In genomic region chr21:44949161-44950015, GRCh38 we compare ENCODE assay signal across 8 cellular contexts.
DNase-seq lines count a peak whose midpoint lies in the region; ATAC-seq and TF ChIP-seq lines count a peak whose summit lies in the region.

No MANE protein-coding gene starts in this region.

- DNase-seq in NCI-H524 (lab: John Stamatoyannopoulos, UW) (peak; percentile 20 to 64), NCI-H524 treated with DMSO at 0.1 percent for 48 hours (lab: John Stamatoyannopoulos, UW) (no peak), LNCaP clone FGC (ENCODE audit: low read depth) (peak; percentile 40), cardiac fibroblast (ENCODE audit: low read depth in 2 of 2) (peak; percentile 79 to 82), kidney glomerular epithelial cell (lab: John Stamatoyannopoulos, UW) (peak; percentile 17)
- DNase-seq in activated CD4-positive, CD25-positive, alpha-beta regulatory T cell (lab: John Stamatoyannopoulos, UW): peak; percentile 69 to 83 (median 74)
- peak; percentile 85 for DNase-seq in stimulated activated CD4-positive, alpha-beta T cell treated with anti-CD3 and anti-CD28 coated beads, Interleukin-2, amount 100 ng/mL, for 48 hours

- TF ChIP-seq CTCF in LNCaP clone FGC (IDR thresholded peaks at IDR 0.05; ENCODE audit: control insufficient read depth, extremely low read depth, insufficient read depth) (peak; percentile 97), cardiac fibroblast (IDR thresholded peaks at IDR 0.05; ENCODE audit: low read depth, low read length) (peak; percentile 96)

- no peak for ATAC-seq in HG03139 (IDR thresholded peaks at IDR 0.05; ENCODE audit: unreplicated experiment)

- H3K4me3 ChIP-seq in LNCaP clone FGC (ENCODE audit: low read depth, low read length): no peak overlapping the region
- H3K4me3 ChIP-seq in cardiac fibroblast (replicated peaks in 1 of 2; ENCODE audit: low read depth in 2 of 2, low read length in 2 of 2): no peak overlapping the region
